In genomic region chr5:33737284-33737683, GRCh38 we compare ENCODE assay signal across 24 cellular contexts.
"Had no signal": no experiment of that assay in that cellular context is flagged by ENCODE, and none has a peak within 500 bp of the region (broad histone marks: within the 10 kb centered on the region; RNA-seq: fewer than 3 reads in every experiment).

No MANE protein-coding gene starts in this region.

- H3K36me3 Mint-ChIP-seq: activated CD4-positive, alpha-beta memory T cell treated with anti-CD3 and anti-CD28 coated beads for 36 hours; activated naive CD8-positive, alpha-beta T cell had no signal

- H3K4me1 Mint-ChIP-seq: activated CD4-positive, alpha-beta T cell treated with anti-CD3 and anti-CD28 coated beads, Interleukin-2, amount 10 ng/mL, durations not matched to agents 7 days and 5 days; T-helper 17 cell had no signal

- DNase-seq: activated CD4-positive, alpha-beta memory T cell treated with anti-CD3 and anti-CD28 coated beads for 36 hours; activated CD4-positive, alpha-beta T cell treated with anti-CD3 and anti-CD28 coated beads, Interleukin-2, amount 10 ng/mL, durations not matched to agents 7 days and 5 days; activated CD4-positive, CD25-positive, alpha-beta regulatory T cell; activated CD8-positive, alpha-beta memory T cell treated with anti-CD3 and anti-CD28 coated beads for 24 hours; activated effector memory CD4-positive, alpha-beta T cell treated with anti-CD3 and anti-CD28 coated beads, Interleukin-2, amount 50 U/mL, for 16 hours; activated naive CD4-positive, alpha-beta T cell treated with anti-CD3 and anti-CD28 coated beads for 36 hours; activated T-cell treated with anti-CD3 and anti-CD28 coated beads, Interleukin-2, amount 50 U/mL, for 4 hours; amygdala; cerebellar nuclear complex; Kasumi-1; KBM-7; NCI-H1092; NCI-H1436; NCI-H1694 treated with DMSO at 0.1 percent for 48 hours; NCI-H2029 treated with DMSO at 0.1 percent for 48 hours; NCI-H345; NCI-H510A; NCI-H526 treated with DMSO at 0.1 percent for 48 hours; NCI-H82; SHP77; T-helper 17 cell; T-helper 9 cell had no signal

- ATAC-seq: activated T-cell treated with anti-CD3 and anti-CD28 coated beads, Interleukin-2, amount 50 U/mL, for 4 hours; PC-3; T-helper 17 cell had no signal

- H3K4me3 Mint-ChIP-seq: activated CD4-positive, alpha-beta memory T cell treated with anti-CD3 and anti-CD28 coated beads for 36 hours; activated CD4-positive, alpha-beta T cell treated with anti-CD3 and anti-CD28 coated beads, Interleukin-2, amount 10 ng/mL, durations not matched to agents 7 days and 5 days; activated naive CD4-positive, alpha-beta T cell treated with anti-CD3 and anti-CD28 coated beads for 36 hours; activated naive CD8-positive, alpha-beta T cell; activated T-cell treated with anti-CD3 and anti-CD28 coated beads, Interleukin-2, amount 50 U/mL, for 4 hours; T-helper 17 cell had no signal

- H3K27ac Mint-ChIP-seq: activated CD4-positive, alpha-beta memory T cell treated with anti-CD3 and anti-CD28 coated beads for 36 hours; activated CD4-positive, alpha-beta T cell treated with anti-CD3 and anti-CD28 coated beads, Interleukin-2, amount 10 ng/mL, durations not matched to agents 7 days and 5 days; activated naive CD4-positive, alpha-beta T cell treated with anti-CD3 and anti-CD28 coated beads for 36 hours; activated naive CD8-positive, alpha-beta T cell; T-helper 17 cell had no signal

- H3K9me3 Mint-ChIP-seq: activated CD4-positive, alpha-beta memory T cell treated with anti-CD3 and anti-CD28 coated beads for 36 hours; activated CD4-positive, alpha-beta T cell treated with anti-CD3 and anti-CD28 coated beads, Interleukin-2, amount 10 ng/mL, durations not matched to agents 7 days and 5 days; activated naive CD4-positive, alpha-beta T cell treated with anti-CD3 and anti-CD28 coated beads for 36 hours had no signal

- H3K27me3 Mint-ChIP-seq: activated CD4-positive, alpha-beta memory T cell treated with anti-CD3 and anti-CD28 coated beads for 36 hours; activated naive CD8-positive, alpha-beta T cell had no signal
